In genomic region chr6:38045701-38046305, GRCh38 we compare ENCODE assay signal across 1 cellular context.
TF ChIP-seq lines count a peak whose summit lies in the region.

No MANE protein-coding gene starts in this region.

TF ChIP-seq in HepG2, 621 proteins besides CTCF, POLR2A, EP300 and RAD21 (continued from another document and continues in another):
- TF ChIP-seq CENPBD1 (CRISPR knock-in tag; IDR thresholded peaks at IDR 0.05; ENCODE audit: borderline replicate concordance, low read depth) (no peak), KAT8 (CRISPR knock-in tag; IDR thresholded peaks at IDR 0.05) (peak; percentile 38; the same call in 1 of the 2 replicates), CSRNP1 (CRISPR knock-in tag; IDR thresholded peaks at IDR 0.05) (no peak), PPARG (CRISPR knock-in tag; conservative IDR thresholded peaks at IDR 0.05) (peak; percentile 53; the same call in 1 of the 2 replicates), NFRKB (IDR thresholded peaks at IDR 0.05) (no peak), SIN3A (IDR thresholded peaks at IDR 0.05; ENCODE audit: borderline replicate concordance, low read depth, low read length) (no peak), MIXL1 (CRISPR knock-in tag; IDR thresholded peaks at IDR 0.05) (peak; percentile 96), ARID3A (IDR thresholded peaks at IDR 0.05; ENCODE audit: low read depth, low read length) (peak; percentile 99), HDAC6 (IDR thresholded peaks at IDR 0.05; ENCODE audit: low read depth, low read length) (no peak), FIP1L1 (IDR thresholded peaks at IDR 0.05; ENCODE audit: borderline replicate concordance, insufficient read depth, low read depth, low read length) (no peak), MBD4 (IDR thresholded peaks at IDR 0.05; ENCODE audit: borderline replicate concordance, low read length) (peak; percentile 51; the same call in 1 of the 2 replicates), SAFB2 (CRISPR knock-in tag; IDR thresholded peaks at IDR 0.05; ENCODE audit: borderline replicate concordance, low read depth) (no peak), ZNF670 (CRISPR knock-in tag; IDR thresholded peaks at IDR 0.05; ENCODE audit: borderline replicate concordance) (no peak), TP53 (CRISPR knock-in tag; conservative IDR thresholded peaks at IDR 0.05) (no peak), THAP11 (CRISPR knock-in tag; IDR thresholded peaks at IDR 0.05) (peak; percentile 43), SRSF4 (IDR thresholded peaks at IDR 0.05; ENCODE audit: low read depth, low read length, poor library complexity, severe bottlenecking) (no peak), FOXP4 (CRISPR knock-in tag; IDR thresholded peaks at IDR 0.05) (peak; percentile 66), DR1 (CRISPR knock-in tag; IDR thresholded peaks at IDR 0.05) (no peak), SMAD3 (CRISPR knock-in tag; IDR thresholded peaks at IDR 0.05) (0 out of 2 replicates have a peak, but pooled peaks have one; percentile 48), HNF1A (IDR thresholded peaks at IDR 0.05; ENCODE audit: low read depth) (peak; percentile 84), HNF1A (CRISPR knock-in tag; IDR thresholded peaks at IDR 0.05; ENCODE audit: borderline replicate concordance) (peak; percentile 89; the same call in 1 of the 2 replicates), ZNF598 (CRISPR knock-in tag; IDR thresholded peaks at IDR 0.05; ENCODE audit: borderline replicate concordance) (no peak), KDM6A (CRISPR knock-in tag; IDR thresholded peaks at IDR 0.05; ENCODE audit: low read depth) (peak; percentile 89), ZNF331 (CRISPR knock-in tag; IDR thresholded peaks at IDR 0.05) (peak; percentile 55; the same call in 1 of the 2 replicates), ZNF549 (CRISPR knock-in tag; IDR thresholded peaks at IDR 0.05) (peak; percentile 98), ZFP1 (CRISPR knock-in tag; IDR thresholded peaks at IDR 0.05) (0 out of 2 replicates have a peak, but pooled peaks have one; percentile 53), RXRB (CRISPR knock-in tag; IDR thresholded peaks at IDR 0.05; ENCODE audit: borderline replicate concordance) (peak; percentile 80; the same call in 1 of the 2 replicates), MAFF (IDR thresholded peaks at IDR 0.05; ENCODE audit: low read depth, low read length) (peak; percentile 65; the same call in 1 of the 2 replicates), ZKSCAN8 (CRISPR knock-in tag; IDR thresholded peaks at IDR 0.05; ENCODE audit: borderline replicate concordance) (peak; percentile 39; the same call in 1 of the 2 replicates), CBX5 (CRISPR knock-in tag; IDR thresholded peaks at IDR 0.05; ENCODE audit: borderline replicate concordance) (no peak), FOXK1 (CRISPR knock-in tag; IDR thresholded peaks at IDR 0.05; ENCODE audit: borderline replicate concordance, low read depth) (peak; percentile 60; the same call in 1 of the 2 replicates), CC2D1A (CRISPR knock-in tag; IDR thresholded peaks at IDR 0.05) (no peak), ARNT (IDR thresholded peaks at IDR 0.05) (no peak), SOX13 (IDR thresholded peaks at IDR 0.05) (no peak), SOX13 (CRISPR knock-in tag; conservative IDR thresholded peaks at IDR 0.05 in 1 of 2, IDR thresholded peaks at IDR 0.05 in 1 of 2) (peak in 1 of 2 experiments; percentile 82; a peak in 2 of 4 replicates), NR2F1 (CRISPR knock-in tag; IDR thresholded peaks at IDR 0.05) (peak in 1 of 2 experiments; percentile 61; a peak in 1 of 4 replicates), ZNF547 (CRISPR knock-in tag; IDR thresholded peaks at IDR 0.05) (no peak), NFIC (IDR thresholded peaks at IDR 0.05; ENCODE audit: low read length) (peak; percentile 77; the same call in 1 of the 2 replicates), KDM5B (CRISPR knock-in tag; IDR thresholded peaks at IDR 0.05; ENCODE audit: borderline replicate concordance) (no peak), MEIS2 (CRISPR knock-in tag; IDR thresholded peaks at IDR 0.05) (no peak), NKX3-1 (CRISPR knock-in tag; IDR thresholded peaks at IDR 0.05) (peak; percentile 67; the same call in 1 of the 2 replicates), CBX2 (IDR thresholded peaks at IDR 0.05; ENCODE audit: low read depth, low read length) (no peak), CBX2 (CRISPR knock-in tag; IDR thresholded peaks at IDR 0.05; ENCODE audit: low read depth) (no peak), PITX1 (CRISPR knock-in tag; IDR thresholded peaks at IDR 0.05) (peak; percentile 46; the same call in 1 of the 2 replicates), SIX1 (CRISPR knock-in tag; IDR thresholded peaks at IDR 0.05; ENCODE audit: borderline replicate concordance) (peak; percentile 99), GPN1 (CRISPR knock-in tag; IDR thresholded peaks at IDR 0.05; ENCODE audit: borderline replicate concordance) (no peak), RARA (CRISPR knock-in tag; IDR thresholded peaks at IDR 0.05) (peak; percentile 71), NCOR1 (IDR thresholded peaks at IDR 0.05; ENCODE audit: borderline replicate concordance, low read length) (peak; percentile 94), HDAC2 (CRISPR knock-in tag; IDR thresholded peaks at IDR 0.05) (peak; percentile 80; the same call in 1 of the 2 replicates), FOXP1 (IDR thresholded peaks at IDR 0.05) (no peak), FOXP1 (CRISPR knock-in tag; IDR thresholded peaks at IDR 0.05) (peak; percentile 67; the same call in 1 of the 2 replicates), KMT2B (CRISPR knock-in tag; IDR thresholded peaks at IDR 0.05) (no peak), ZFP36L2 (CRISPR knock-in tag; IDR thresholded peaks at IDR 0.05) (no peak), FOXO4 (CRISPR knock-in tag; conservative IDR thresholded peaks at IDR 0.05) (no peak)
- TF ChIP-seq, protein P1, sequence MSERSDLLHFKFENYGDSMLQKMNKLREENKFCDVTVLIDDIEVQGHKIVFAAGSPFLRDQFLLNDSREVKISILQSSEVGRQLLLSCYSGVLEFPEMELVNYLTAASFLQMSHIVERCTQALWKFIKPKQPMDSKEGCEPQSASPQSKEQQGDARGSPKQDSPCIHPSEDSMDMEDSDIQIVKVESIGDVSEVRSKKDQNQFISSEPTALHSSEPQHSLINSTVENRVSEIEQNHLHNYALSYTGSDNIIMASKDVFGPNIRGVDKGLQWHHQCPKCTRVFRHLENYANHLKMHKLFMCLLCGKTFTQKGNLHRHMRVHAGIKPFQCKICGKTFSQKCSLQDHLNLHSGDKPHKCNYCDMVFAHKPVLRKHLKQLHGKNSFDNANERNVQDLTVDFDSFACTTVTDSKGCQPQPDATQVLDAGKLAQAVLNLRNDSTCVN (CRISPR knock-in tag; IDR thresholded peaks at IDR 0.05; ENCODE audit: borderline replicate concordance), result no peak
